Comparison of ENCODE assay signal across 8 cellular contexts in the genomic region with DNA sequence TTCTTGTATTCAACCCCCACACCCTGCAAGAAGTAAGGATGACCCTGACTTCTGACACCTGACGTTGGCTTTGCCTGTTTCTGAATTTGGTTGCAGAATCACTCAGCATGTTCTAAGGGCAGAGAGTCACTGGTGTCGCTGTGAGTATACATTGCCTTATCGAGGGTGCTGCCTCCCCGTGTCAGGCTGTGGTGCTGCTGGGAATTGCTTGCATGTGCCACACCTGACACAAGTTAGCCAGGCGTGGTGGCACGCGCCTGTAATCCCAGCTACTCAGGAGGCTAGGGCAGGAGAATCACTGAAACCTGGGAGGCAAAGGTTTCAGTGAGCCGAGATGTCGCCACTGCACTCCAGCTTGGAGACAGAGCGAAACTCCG. TPM values are rescaled to one million over a fixed set of nuclear protein-coding genes. Genes with fewer than 3 reads are reported as not detected.
DNase-seq lines count a peak whose midpoint lies in the region; ATAC-seq and TF ChIP-seq lines count a peak whose summit lies in the region.

No MANE protein-coding gene starts in this region.

- POLR2A ChIA-PET in GM10248 (lab: Yijun Ruan, JAX): no interaction called here

- H3K36me3 ChIP-seq in KOPT-K1 (ENCODE audit: insufficient read depth, low read length) (peaks cover 35% of the 10 kb centered on the region), mammary epithelial cell (ENCODE audit: insufficient read depth, low read length) (no peaks in the 10 kb centered on the region), osteoblast (ENCODE audit: insufficient read depth, low read length) (no peaks in the 10 kb centered on the region)

- intact Hi-C loops in mammary epithelial cell (cut with micrococcal nuclease): no loop called here

- H3K4me1 ChIP-seq in mammary epithelial cell (ENCODE audit: insufficient read depth, low read length): no peaks in the 10 kb centered on the region
- H3K4me1 ChIP-seq in osteoblast (ENCODE audit: insufficient read depth, low read length): no peaks in the 10 kb centered on the region

- ATAC-seq in GM21447 (IDR thresholded peaks at IDR 0.05; ENCODE audit: unreplicated experiment) (no peak), HG03159 (IDR thresholded peaks at IDR 0.05; ENCODE audit: unreplicated experiment) (no peak)

- TF ChIP-seq CTCF in GM10248 (IDR thresholded peaks at IDR 0.05; ENCODE audit: control extremely low read depth, extremely low read depth, low read depth, missing control alignments): peak; percentile 51
- peak; percentile 15 to 32 for TF ChIP-seq CTCF in mammary epithelial cell (conservative IDR thresholded peaks at IDR 0.05 in 1 of 2, IDR thresholded peaks at IDR 0.05 in 1 of 2; ENCODE audit: extremely low read depth in 1 of 2, insufficient read depth in 1 of 2, low read depth in 1 of 2, low read length in 2 of 2)
- no peak for TF ChIP-seq CTCF in osteoblast (IDR thresholded peaks at IDR 0.05; ENCODE audit: extremely low read depth, low read depth, low read length)

- DNase-seq in GM10248 (ENCODE audit: extremely low spot score) (peak; percentile 67), T-helper 9 cell (peak; percentile 21), mammary epithelial cell (no peak), osteoblast (ENCODE audit: insufficient read length, low spot score, missing footprints) (peak; percentile 77), DMS114 treated with DMSO at 0.1 percent for 48 hours (lab: John Stamatoyannopoulos, UW; ENCODE audit: unreplicated experiment) (no peak)

- no peak overlapping the region for H3K9ac ChIP-seq in mammary epithelial cell (ENCODE audit: insufficient read depth, low read length)

- no TSS peak for BruUV-seq in mammary epithelial cell (replicated peaks; lab: Mats Ljungman, UMichigan)

- dilution Hi-C loops in mammary epithelial cell (cut with HindIII; ENCODE audit: low sequenced_read_pairs): no loop called here

- H3K4me3 ChIP-seq in mammary epithelial cell (replicated peaks in 1 of 3; ENCODE audit: insufficient read depth in 1 of 3, low read depth in 2 of 3, low read length in 3 of 3): no peak overlapping the region
- no peak overlapping the region for H3K4me3 ChIP-seq in osteoblast (ENCODE audit: insufficient read depth, low read length)

- no peaks in the 10 kb centered on the region for H3K27me3 ChIP-seq in mammary epithelial cell (ENCODE audit: insufficient read depth, low read length)
- peaks cover 6% of the 10 kb centered on the region for H3K27me3 ChIP-seq in osteoblast (ENCODE audit: insufficient read depth, low read length)

- no peak overlapping the region for H2AFZ ChIP-seq in mammary epithelial cell (ENCODE audit: low read depth, low read length)
- no peak overlapping the region for H2AFZ ChIP-seq in osteoblast (ENCODE audit: low read length)

- H3K27ac ChIP-seq in KOPT-K1 (ENCODE audit: low read depth, low read length, poor library complexity, severe bottlenecking) (peak overlapping the region; percentile 11), mammary epithelial cell (ENCODE audit: insufficient read depth, low read depth, low read length) (no peak overlapping the region), osteoblast (ENCODE audit: low read depth, low read length) (no peak overlapping the region)

- in situ Hi-C loops in mammary epithelial cell (cut with MboI; ENCODE audit: low sequenced_read_pairs in 2 of 2): no loop called here

- H4K20me1 ChIP-seq in mammary epithelial cell (ENCODE audit: insufficient read depth, low read length): no peaks in the 10 kb centered on the region
- no peaks in the 10 kb centered on the region for H4K20me1 ChIP-seq in osteoblast (ENCODE audit: insufficient read depth, low read length)

- no peaks in the 10 kb centered on the region for H3K9me3 ChIP-seq in KOPT-K1 (ENCODE audit: insufficient read depth, low read length, poor library complexity, severe bottlenecking)
- no peaks in the 10 kb centered on the region for H3K9me3 ChIP-seq in mammary epithelial cell (replicated peaks; ENCODE audit: insufficient read depth, low read length)
- H3K9me3 ChIP-seq in osteoblast (ENCODE audit: low read depth, low read length): no peaks in the 10 kb centered on the region

- H3K79me2 ChIP-seq in mammary epithelial cell (ENCODE audit: insufficient read depth, low read length) (no peaks in the 10 kb centered on the region), osteoblast (ENCODE audit: insufficient read depth, low read length) (no peaks in the 10 kb centered on the region)

- CTCF ChIA-PET in GM10248 (lab: Yijun Ruan, JAX) (no interaction called here), mammary epithelial cell (lab: Charles Lee; ENCODE audit: low non-redundant PET) (no interaction called here)

- no peak overlapping the region for H3K4me2 ChIP-seq in mammary epithelial cell (ENCODE audit: insufficient read depth, low read depth, low read length)
- H3K4me2 ChIP-seq in osteoblast (ENCODE audit: insufficient read depth, low read length): no peak overlapping the region

- 26% methylated on average over 6 of the region's 11 CpGs for WGBS in mammary epithelial cell (ENCODE audit: low coverage, missing lambda C conversion rate)

RNA-seq across cellular contexts. Expression of a gene that starts 45.9 kb away (rescaled TPM):
- total RNA-seq in mammary epithelial cell (10 to 100 TPM; 11.2 to 38.8 TPM), osteoblast (8.0 and 10.1 TPM in 2 replicates)
- polyA plus RNA-seq in mammary epithelial cell: 21.7 TPM
- polyA minus RNA-seq in mammary epithelial cell: 28.4 TPM

RNA-seq across cellular contexts. Expression of a gene that starts 59.7 kb away (rescaled TPM):
- total RNA-seq in mammary epithelial cell: 10 to 100 TPM; 36.3 to 50.3 TPM
- 47.8 TPM for polyA plus RNA-seq in mammary epithelial cell
- 36.4 TPM for polyA minus RNA-seq in mammary epithelial cell
- 65.1 and 66.2 TPM in 2 replicates for total RNA-seq in osteoblast

Comparison
In these comparisons a context has a peak if more than half of its experiments do, and no peak if none do; other contexts are left out.
1. DNase-seq: peak in GM10248 (single experiment), T-helper 9 cell (single experiment) and osteoblast (single experiment); none in mammary epithelial cell (single experiment) and DMS114 treated with DMSO at 0.1 percent for 48 hours (single experiment).